ENCODE assay signal across 25 cellular contexts in the genomic region with DNA sequence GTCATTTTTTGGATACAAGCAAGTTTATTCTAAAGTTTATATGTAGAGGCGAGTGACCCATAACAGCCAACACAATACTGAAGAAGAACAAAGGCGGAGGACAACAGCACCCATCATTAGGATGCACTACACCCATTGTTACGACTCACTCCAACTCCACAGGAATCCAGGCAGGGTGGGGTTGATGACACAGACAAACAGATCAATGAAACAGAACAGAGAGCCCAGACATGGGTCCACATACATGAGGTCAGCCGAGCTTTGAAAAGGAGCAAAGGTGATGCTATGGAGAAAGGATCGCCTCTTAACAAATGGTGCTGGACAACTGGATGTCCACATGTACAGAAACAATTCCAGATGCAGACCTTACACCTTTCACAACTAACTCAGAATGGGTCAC.
A peak's percentile ranks its signal among the peaks of the same experiment; 100 is the strongest.
DNase-seq lines count a peak whose midpoint lies in the region; ATAC-seq, FAIRE-seq and TF ChIP-seq lines count a peak whose summit lies in the region.
"Had no signal": no experiment of that assay in that cellular context is flagged by ENCODE, and none has a peak within 500 bp of the region (broad histone marks: within the 10 kb centered on the region; RNA-seq: fewer than 3 reads in every experiment).

No MANE protein-coding gene starts in this region.

- H3K27me3 Mint-ChIP-seq in stimulated activated naive CD8-positive, alpha-beta T cell treated with anti-CD3 and anti-CD28 coated beads, Interleukin-15, amount 100 ng/mL, for 72 hours: peaks cover 12% of the 10 kb centered on the region
- H3K27me3 Mint-ChIP-seq: CD4-positive, alpha-beta T cell; CD8-positive, alpha-beta memory T cell had no signal

- 49% methylated on average over 5 of the region's 5 CpGs for WGBS in HepG2 (ENCODE audit: low lambda C conversion rate)
- WGBS in right lobe of liver (ENCODE audit: insufficient coverage, low coverage, low lambda C conversion rate, missing lambda C conversion rate): 66% methylated on average over 4 of the region's 5 CpGs
- 82 to 87% methylated on average over 5 of the region's 5 CpGs for WGBS in tibial nerve, 2 donors

- in situ Hi-C loops in HepG2 (cut with HindIII; ENCODE audit: extremely low pct_ligation_motif_present, low pct_unique_long_range_greater_than_20kb): no loop called here

- TF ChIP-seq CTCF in HepG2 (CRISPR knock-in tag; IDR thresholded peaks at IDR 0.05) (no peak), right lobe of liver (IDR thresholded peaks at IDR 0.05) (no peak), bronchial epithelial cell (IDR thresholded peaks at IDR 0.05; ENCODE audit: insufficient read depth, low read length, severe bottlenecking) (no peak), tibial nerve (IDR thresholded peaks at IDR 0.05) (no peak)

- no peak overlapping the region for H3K4me3 ChIP-seq in HepG2 (replicated peaks in 1 of 3; ENCODE audit: insufficient read depth in 1 of 3, low read depth in 2 of 3, low read length in 3 of 3)
- no peak overlapping the region for H3K4me3 ChIP-seq in right lobe of liver
- no peak overlapping the region for H3K4me3 ChIP-seq in bronchial epithelial cell (ENCODE audit: low read depth, low read length)
- H3K4me3 ChIP-seq in tibial nerve: no peak overlapping the region
- H3K4me3 ChIP-seq: A549; BLaER1 treated with 17β-estradiol and CSF1 and Interleukin-3, amounts not matched to agents 10 nM and 100 nM; HAP-1 had no signal

- no peak for TF ChIP-seq POLR2A in HepG2 (IDR thresholded peaks at IDR 0.05; ENCODE audit: insufficient read depth in 1 of 2, low read depth in 2 of 2, low read length in 2 of 2)
- no peak for TF ChIP-seq POLR2A in right lobe of liver (IDR thresholded peaks at IDR 0.05)
- no peak for TF ChIP-seq POLR2A in tibial nerve (IDR thresholded peaks at IDR 0.05)

- peak in 1 of 2 experiments; percentile 46; a peak in 1 of 4 replicates for TF ChIP-seq EP300 in HepG2 (IDR thresholded peaks at IDR 0.05; ENCODE audit: low read depth in 2 of 2, low read length in 2 of 2)
- no peak for TF ChIP-seq EP300 in HepG2 (CRISPR knock-in tag; IDR thresholded peaks at IDR 0.05; ENCODE audit: borderline replicate concordance)
- TF ChIP-seq EP300 in tibial nerve (IDR thresholded peaks at IDR 0.05): no peak

- CTCF ChIA-PET in HepG2 (lab: Yijun Ruan, JAX; ENCODE audit: low intra/inter-chr PET ratio, low total read pairs): no interaction called here

- no peak overlapping the region for H3K4me3 Mint-ChIP-seq in stimulated activated naive CD8-positive, alpha-beta T cell treated with anti-CD3 and anti-CD28 coated beads, Interleukin-15, amount 100 ng/mL, for 72 hours
- H3K4me3 Mint-ChIP-seq: CD14-positive monocyte; CD4-positive, alpha-beta T cell; CD8-positive, alpha-beta memory T cell had no signal

- H3K9ac ChIP-seq in HepG2 (ENCODE audit: insufficient read depth, low read depth, low read length): no peak overlapping the region
- H3K9ac ChIP-seq: BLaER1 treated with 17β-estradiol and CSF1 and Interleukin-3, amounts not matched to agents 10 nM and 100 nM had no signal

- H3K27ac ChIP-seq in HepG2 (ENCODE audit: extremely low read length, insufficient read depth, low read length): no peak overlapping the region
- H3K27ac ChIP-seq in right lobe of liver: no peak overlapping the region
- no peak overlapping the region for H3K27ac ChIP-seq in tibial nerve
- H3K27ac ChIP-seq: A549; BLaER1 treated with 17β-estradiol and CSF1 and Interleukin-3, amounts not matched to agents 10 nM and 100 nM had no signal

- H3K4me1 ChIP-seq in HepG2 (ENCODE audit: insufficient read depth, low read length) (peaks cover 27% of the 10 kb centered on the region), right lobe of liver (no peaks in the 10 kb centered on the region), tibial nerve (no peaks in the 10 kb centered on the region)
- H3K4me1 ChIP-seq: A549, BE2C, Caco-2, HAP-1 had no signal

- no peaks in the 10 kb centered on the region for H3K4me1 Mint-ChIP-seq in stimulated activated naive CD8-positive, alpha-beta T cell treated with anti-CD3 and anti-CD28 coated beads, Interleukin-15, amount 100 ng/mL, for 72 hours
- H3K4me1 Mint-ChIP-seq: CD14-positive monocyte; CD8-positive, alpha-beta memory T cell had no signal

- ATAC-seq in HepG2: peak; percentile 80
- ATAC-seq in right lobe of liver: no peak
- no peak for ATAC-seq in stimulated activated naive CD8-positive, alpha-beta T cell treated with anti-CD3 and anti-CD28 coated beads, Interleukin-15, amount 100 ng/mL, for 72 hours
- ATAC-seq: A549 had no signal

- no peaks in the 10 kb centered on the region; a peak in 1 of 5 replicates for H3K36me3 ChIP-seq in HepG2 (replicated peaks in 1 of 2; ENCODE audit: control insufficient read depth in 1 of 2, insufficient read depth in 2 of 2, low read length in 2 of 2)
- no peaks in the 10 kb centered on the region for H3K36me3 ChIP-seq in right lobe of liver
- no peaks in the 10 kb centered on the region for H3K36me3 ChIP-seq in bronchial epithelial cell (ENCODE audit: control insufficient read depth, insufficient read depth, low read length)
- no peaks in the 10 kb centered on the region for H3K36me3 ChIP-seq in tibial nerve
- H3K36me3 ChIP-seq: BE2C; BLaER1 treated with 17β-estradiol and CSF1 and Interleukin-3, amounts not matched to agents 10 nM and 100 nM; HAP-1 had no signal

- H2AFZ ChIP-seq in HepG2 (ENCODE audit: low read length): no peak overlapping the region

- H3K79me2 ChIP-seq in HepG2 (ENCODE audit: insufficient read depth, low read length): no peaks in the 10 kb centered on the region

- H3K27ac Mint-ChIP-seq in stimulated activated naive CD8-positive, alpha-beta T cell treated with anti-CD3 and anti-CD28 coated beads, Interleukin-15, amount 100 ng/mL, for 72 hours: no peak overlapping the region
- H3K27ac Mint-ChIP-seq: CD14-positive monocyte; CD4-positive, alpha-beta T cell; CD8-positive, alpha-beta memory T cell had no signal

- no TSS peak for BruUV-seq in HepG2 (replicated peaks; lab: Mats Ljungman, UMichigan)

- no peak for TF ChIP-seq RAD21 in HepG2 (CRISPR knock-in tag; IDR thresholded peaks at IDR 0.05)

- H3K27me3 ChIP-seq in HepG2 (ENCODE audit: control insufficient read depth in 1 of 2, insufficient read depth in 2 of 2, low read length in 2 of 2): no peaks in the 10 kb centered on the region
- no peaks in the 10 kb centered on the region for H3K27me3 ChIP-seq in right lobe of liver
- H3K27me3 ChIP-seq in bronchial epithelial cell (ENCODE audit: control insufficient read depth, insufficient read depth, low read length): no peaks in the 10 kb centered on the region
- no peaks in the 10 kb centered on the region for H3K27me3 ChIP-seq in tibial nerve
- H3K27me3 ChIP-seq: BE2C; BLaER1 treated with 17β-estradiol and CSF1 and Interleukin-3, amounts not matched to agents 10 nM and 100 nM had no signal

- peak; percentile 18 for DNase-seq in HepG2 (ENCODE audit: low spot score)
- no peak for DNase-seq in right lobe of liver
- peak; percentile 41 for DNase-seq in NCI-H146 treated with DMSO at 0.1 percent for 48 hours (lab: John Stamatoyannopoulos, UW; ENCODE audit: unreplicated experiment)
- DNase-seq in bronchial epithelial cell (ENCODE audit: low read depth): no peak
- DNase-seq in ureter (ENCODE audit: low spot score): peak; percentile 5
- DNase-seq in stimulated activated naive CD8-positive, alpha-beta T cell treated with anti-CD3 and anti-CD28 coated beads, Interleukin-15, amount 100 ng/mL, for 72 hours: no peak
- no peak for DNase-seq in SKM-1 treated with dmso at 0.1 percent for 144 hours (lab: John Stamatoyannopoulos, UW; ENCODE audit: unreplicated experiment)
- DNase-seq in tibial nerve (ENCODE audit: low spot score in 2 of 2): no peak
- DNase-seq: 8988T; ACHN; AML-193; BE2C; Caco-2; CD4-positive, alpha-beta T cell; CD8-positive, alpha-beta memory T cell; DMS153; DND-41; GOT3 had no signal

- H3K9me3 ChIP-seq in HepG2 (ENCODE audit: low read length): no peaks in the 10 kb centered on the region
- no peaks in the 10 kb centered on the region for H3K9me3 ChIP-seq in right lobe of liver
- peaks cover 0 to 29% (median 0%) of the 10 kb centered on the region in 4 donors for H3K9me3 ChIP-seq in tibial nerve
- H3K9me3 ChIP-seq: A549, BE2C, Caco-2, HAP-1 had no signal

- no peak overlapping the region for H3K4me2 ChIP-seq in HepG2 (ENCODE audit: low read depth, low read length)
- H3K4me2 ChIP-seq: A549; BLaER1 treated with 17β-estradiol and CSF1 and Interleukin-3, amounts not matched to agents 10 nM and 100 nM had no signal

- H4K20me1 ChIP-seq in HepG2 (ENCODE audit: insufficient read depth, low read length): peaks cover 4% of the 10 kb centered on the region; the same call in 1 of the 2 replicates
- H4K20me1 ChIP-seq: BLaER1 treated with 17β-estradiol and CSF1 and Interleukin-3, amounts not matched to agents 10 nM and 100 nM had no signal

- peaks cover 0 to 20% of the 10 kb centered on the region in 2 donors for H3K9me3 Mint-ChIP-seq in stimulated activated naive CD8-positive, alpha-beta T cell treated with anti-CD3 and anti-CD28 coated beads, Interleukin-15, amount 100 ng/mL, for 72 hours
- H3K9me3 Mint-ChIP-seq: CD4-positive, alpha-beta T cell had no signal

- intact Hi-C loops in HepG2 (cut with micrococcal nuclease; ENCODE audit: unreplicated experiment): no loop called here
- intact Hi-C loops in right lobe of liver (cut with DNase I): no loop called here

- FAIRE-seq in HepG2 (lab: Jason Lieb, UNC) (no peak), bronchial epithelial cell (lab: Jason Lieb, UNC) (peak; percentile 47)
- FAIRE-seq: A549, G401.6, GM12892, H54 had no signal

- POLR2A ChIA-PET in HepG2 (lab: Yijun Ruan, JAX): no interaction called here

Comparison
In these comparisons a context has a peak if more than half of its experiments do, and no peak if none do; other contexts are left out.
1. DNase-seq: peak in HepG2 (single experiment), NCI-H146 treated with DMSO at 0.1 percent for 48 hours (single experiment) and ureter (single experiment); none in right lobe of liver (0 of 3), bronchial epithelial cell (single experiment), stimulated activated naive CD8-positive, alpha-beta T cell treated with anti-CD3 and anti-CD28 coated beads, Interleukin-15, amount 100 ng/mL, for 72 hours (0 of 2), SKM-1 treated with dmso at 0.1 percent for 144 hours (single experiment) and tibial nerve (0 of 2).